In the genomic region with DNA sequence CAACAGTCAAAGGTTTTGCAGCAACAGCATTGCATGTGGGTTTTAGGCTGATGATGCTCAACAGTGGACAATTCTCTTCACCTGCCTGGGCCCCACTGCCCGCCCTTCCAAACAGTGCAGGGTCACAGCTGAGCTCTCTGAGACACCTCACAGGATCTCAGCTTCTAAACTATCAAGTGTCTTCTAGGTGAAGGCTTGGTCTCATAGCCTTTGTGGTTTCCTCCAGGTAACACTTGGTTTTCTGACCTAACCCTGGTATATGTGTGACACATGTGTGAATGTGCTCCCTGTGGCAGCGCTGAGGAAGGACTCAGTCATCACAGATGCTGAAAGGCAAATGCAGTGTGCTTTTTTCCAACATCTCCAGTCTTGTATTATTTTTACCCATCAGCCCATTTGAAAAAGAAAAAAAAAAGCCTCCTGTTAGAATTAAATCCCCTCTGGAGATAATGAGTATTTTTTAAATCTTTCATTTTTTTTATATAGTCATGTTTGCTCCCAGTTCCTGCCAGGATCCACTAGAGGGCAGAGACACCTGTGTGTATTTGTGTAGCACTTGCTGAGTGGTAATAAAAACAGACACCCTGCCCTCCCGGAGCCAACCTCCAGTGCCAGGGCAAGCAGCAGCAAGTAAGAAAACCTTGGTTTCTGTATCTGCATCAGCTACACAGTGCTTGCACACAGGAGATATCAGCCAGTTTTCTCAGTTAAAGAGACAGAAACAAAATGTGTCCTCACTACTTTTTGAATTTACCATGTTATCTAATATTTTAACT, we compare ENCODE assay signal across 8 cellular contexts. TPM values are rescaled to one million over a fixed set of nuclear protein-coding genes. Genes with fewer than 3 reads are reported as not detected.
DNase-seq lines count a peak whose midpoint lies in the region; ATAC-seq and TF ChIP-seq lines count a peak whose summit lies in the region.
"Not testable (repeated sequence)": the region's sequence is repeated elsewhere in the genome, so short reads cannot be mapped to it uniquely, and the experiment has no call there.

No MANE protein-coding gene starts in this region.

- H3K36me3 ChIP-seq in CD8-positive, alpha-beta T cell (ENCODE audit: insufficient read depth, low read length); adrenal gland (replicated peaks in 1 of 2): not testable (repeated sequence)

- not testable (repeated sequence) for H3K36me3 Mint-ChIP-seq in CD8-positive, alpha-beta T cell; immature natural killer cell

- TF ChIP-seq POLR2A in adrenal gland (IDR thresholded peaks at IDR 0.05) = not testable (repeated sequence)

- CTCF ChIA-PET in CD8-positive, alpha-beta T cell (lab: Charles Lee) = interaction anchor here (0.7 to 2.5 kb wide), 7 partner anchors 9 to 216 kb away, joined by 3 to 25 read pairs (median 5); partner anchors contain the start of gene ZNF595

- not testable (repeated sequence) for H3K4me3 ChIP-seq in CD8-positive, alpha-beta T cell (ENCODE audit: low read depth, low read length); adrenal gland

- H3K27ac ChIP-seq in CD8-positive, alpha-beta T cell (ENCODE audit: low read depth, low read length); adrenal gland: not testable (repeated sequence)

- 13 to 43% (median 34%) methylated on average over 1 of the region's 3 CpGs for WGBS in adrenal gland, 4 donors

- intact Hi-C loops in CD8-positive, alpha-beta T cell (cut with DNase I, micrococcal nuclease); adrenal gland (cut with DNase I); posterior vena cava (cut with DNase I): not testable (repeated sequence)

- not testable (repeated sequence) for H3K9me3 ChIP-seq in CD8-positive, alpha-beta T cell (ENCODE audit: low read length); adrenal gland (replicated peaks in 1 of 3)

- POLR2A ChIA-PET in CD8-positive, alpha-beta T cell (lab: Charles Lee) = not testable (repeated sequence)

- peak in 4 of 7 experiments; percentile 24 to 61 (median 34) for DNase-seq in CD8-positive, alpha-beta T cell
- DNase-seq in activated CD8-positive, alpha-beta memory T cell treated with anti-CD3 and anti-CD28 coated beads for 24 hours = peak; percentile 61
- peak; percentile 19 to 71 (median 53) for DNase-seq in adrenal gland
- peak; percentile 39 to 59 (median 41) for DNase-seq in immature natural killer cell
- DNase-seq in posterior vena cava (ENCODE audit: low spot score) = peak; percentile 47
- not testable (repeated sequence) for DNase-seq in stimulated activated naive CD8-positive, alpha-beta T cell treated with anti-CD3 and anti-CD28 coated beads, Interleukin-15, amount 100 ng/mL, for 72 hours

- H3K9me3 Mint-ChIP-seq in CD8-positive, alpha-beta T cell; immature natural killer cell; stimulated activated naive CD8-positive, alpha-beta T cell treated with anti-CD3 and anti-CD28 coated beads, Interleukin-15, amount 100 ng/mL, for 72 hours: not testable (repeated sequence)

- TF ChIP-seq CTCF in CD8-positive, alpha-beta T cell (IDR thresholded peaks at IDR 0.05) = peak; percentile 5
- TF ChIP-seq CTCF in adrenal gland (IDR thresholded peaks at IDR 0.05) = peak in 1 of 6 experiments; percentile 36

- H3K4me3 Mint-ChIP-seq in CD8-positive, alpha-beta T cell; stimulated activated naive CD8-positive, alpha-beta T cell treated with anti-CD3 and anti-CD28 coated beads, Interleukin-15, amount 100 ng/mL, for 72 hours: not testable (repeated sequence)
- H3K4me3 Mint-ChIP-seq in immature natural killer cell = peak overlapping the region in 3 of 5 donors; percentile 56 to 74 (median 66)

- H3K27me3 ChIP-seq in CD8-positive, alpha-beta T cell (ENCODE audit: insufficient read depth, low read length); adrenal gland: not testable (repeated sequence)

- H3K4me1 Mint-ChIP-seq in CD8-positive, alpha-beta T cell (ENCODE audit: low read depth); stimulated activated naive CD8-positive, alpha-beta T cell treated with anti-CD3 and anti-CD28 coated beads, Interleukin-15, amount 100 ng/mL, for 72 hours: not testable (repeated sequence)
- H3K4me1 Mint-ChIP-seq in immature natural killer cell = peaks cover 10 to 12% of the 10 kb centered on the region in 2 donors

- peak; percentile 59 for ATAC-seq in CD8-positive, alpha-beta T cell
- ATAC-seq in HG02885 (IDR thresholded peaks at IDR 0.05; ENCODE audit: poor library complexity, unreplicated experiment) = peak; percentile 55
- peak; percentile 70 for ATAC-seq in SK-N-SH treated with all-trans-retinoic acid at 6 μM for 48 hours
- peak; percentile 94 for ATAC-seq in stimulated activated naive CD8-positive, alpha-beta T cell treated with anti-CD3 and anti-CD28 coated beads, Interleukin-15, amount 100 ng/mL, for 72 hours

- H3K4me1 ChIP-seq in CD8-positive, alpha-beta T cell (ENCODE audit: insufficient read depth, low read length); adrenal gland (replicated peaks in 1 of 2): not testable (repeated sequence)

- not testable (repeated sequence) for H3K27me3 Mint-ChIP-seq in CD8-positive, alpha-beta T cell (ENCODE audit: low read depth); immature natural killer cell (ENCODE audit: low read depth in 3 of 3); stimulated activated naive CD8-positive, alpha-beta T cell treated with anti-CD3 and anti-CD28 coated beads, Interleukin-15, amount 100 ng/mL, for 72 hours

- not testable (repeated sequence) for H3K27ac Mint-ChIP-seq in CD8-positive, alpha-beta T cell; stimulated activated naive CD8-positive, alpha-beta T cell treated with anti-CD3 and anti-CD28 coated beads, Interleukin-15, amount 100 ng/mL, for 72 hours
- H3K27ac Mint-ChIP-seq in immature natural killer cell = peak overlapping the region in 4 of 6 donors; percentile 66 to 83 (median 75)

RNA-seq across cellular contexts. Expression of gene ZNF595, which starts 24.2 kb away (rescaled TPM):
- total RNA-seq in CD8-positive, alpha-beta T cell = 1 to 10 TPM; 5.8 to 6.4 TPM
- 10 to 100 TPM in 6 of 8 donors, 1 to 10 TPM in 2; 5.5 to 50.0 (median 15.1) TPM for total RNA-seq in adrenal gland
- 10 to 100 TPM in 1 of 3 donors, 1 to 10 TPM in 2; 7.2 to 13.1 (median 8.3) TPM for polyA plus RNA-seq in adrenal gland
- polyA plus RNA-seq in immature natural killer cell = 10 to 100 TPM; 29.3 to 54.4 (median 39.4) TPM
- total RNA-seq in posterior vena cava = 10 to 100 TPM; 12.6 to 19.9 TPM
